ENCODE assay signal across 10 cellular contexts in the genomic region with DNA sequence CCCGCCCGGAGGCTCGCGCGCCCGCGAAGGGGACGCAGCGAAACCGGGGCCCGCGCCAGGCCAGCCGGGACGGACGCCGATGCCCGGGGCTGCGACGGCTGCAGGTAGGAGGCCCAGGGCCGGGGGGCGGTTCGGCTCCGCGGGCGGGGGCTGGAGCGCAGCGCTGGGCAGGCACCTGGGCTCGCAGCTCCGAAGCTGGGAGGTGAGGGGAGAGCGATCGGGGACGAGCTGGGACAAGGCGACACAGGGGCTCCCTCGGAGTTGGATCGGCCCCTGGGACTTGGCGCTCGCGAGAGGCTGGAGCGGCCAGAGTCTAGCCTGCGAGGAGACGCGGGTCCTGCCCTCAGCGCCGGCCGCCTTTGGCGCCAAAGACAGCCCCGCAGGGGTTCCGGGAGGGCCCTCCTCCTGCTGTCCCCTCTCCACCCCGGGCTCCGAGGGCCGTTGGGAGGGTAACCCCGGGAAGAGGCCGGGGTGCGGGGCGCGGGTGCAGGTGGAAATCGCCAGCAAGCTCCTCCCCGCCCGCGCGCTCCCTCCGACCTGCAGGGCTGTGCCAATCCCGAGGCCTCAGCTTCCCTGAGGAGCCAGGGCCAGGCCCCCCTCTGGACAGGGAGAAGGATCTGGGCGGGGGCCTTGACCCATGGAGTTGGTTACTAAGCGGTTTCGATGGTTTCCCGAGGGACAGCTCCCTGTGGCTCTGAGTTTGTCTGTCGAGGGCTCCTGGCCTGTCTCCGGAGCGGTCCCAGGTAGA.
A peak's percentile ranks its signal among the peaks of the same experiment; 100 is the strongest.
DNase-seq lines count a peak whose midpoint lies in the region; ATAC-seq and TF ChIP-seq lines count a peak whose summit lies in the region.
"Had no signal": no experiment of that assay in that cellular context is flagged by ENCODE, and none has a peak within 500 bp of the region (broad histone marks: within the 10 kb centered on the region; RNA-seq: fewer than 3 reads in every experiment).

No MANE protein-coding gene starts in this region.

- TF ChIP-seq EP300 in Ishikawa (IDR thresholded peaks at IDR 0.05; ENCODE audit: borderline replicate concordance): no peak

- H3K9me3 ChIP-seq in effector memory CD4-positive, alpha-beta T cell (ENCODE audit: control insufficient read depth, low read length): no peaks in the 10 kb centered on the region

- H3K4me1 ChIP-seq in effector memory CD4-positive, alpha-beta T cell (ENCODE audit: control insufficient read depth, insufficient read depth, low read length, poor library complexity, severe bottlenecking): peaks cover 35% of the 10 kb centered on the region

- DNase-seq in NCI-H510A (lab: John Stamatoyannopoulos, UW): peak; percentile 38
- DNase-seq in NCI-H510A treated with DMSO at 0.1 percent for 48 hours (lab: John Stamatoyannopoulos, UW): no peak
- no peak for DNase-seq in effector memory CD4-positive, alpha-beta T cell
- no peak for DNase-seq in skeletal muscle cell (ENCODE audit: low read depth)
- no peak for DNase-seq in hippocampal formation (lab: John Stamatoyannopoulos, UW)
- DNase-seq: activated gamma-delta T cell treated with Interleukin-2 at 50 U/mL for 16 hours had no signal

- no peak for ATAC-seq in GM19351 (IDR thresholded peaks at IDR 0.05; ENCODE audit: unreplicated experiment)
- no peak for ATAC-seq in HG03097 (IDR thresholded peaks at IDR 0.05; ENCODE audit: low FRiP score, unreplicated experiment)
- ATAC-seq: naive thymus-derived CD4-positive, alpha-beta T cell had no signal

- H3K4me3 ChIP-seq in effector memory CD4-positive, alpha-beta T cell (ENCODE audit: insufficient read depth, low read depth, low read length, poor library complexity, severe bottlenecking): peak overlapping the region; percentile 34
- peak overlapping the region; percentile 31 for H3K4me3 ChIP-seq in skeletal muscle cell (ENCODE audit: low read depth, low read length)

- no peak for TF ChIP-seq RAD21 in Ishikawa (IDR thresholded peaks at IDR 0.05; ENCODE audit: low read depth)

- H3K36me3 ChIP-seq in effector memory CD4-positive, alpha-beta T cell (ENCODE audit: control insufficient read depth, insufficient read depth, low read length): no peaks in the 10 kb centered on the region

- no peak overlapping the region for H3K27ac ChIP-seq in effector memory CD4-positive, alpha-beta T cell (ENCODE audit: insufficient read depth, low read length, poor library complexity, severe bottlenecking)

- H3K27me3 ChIP-seq in effector memory CD4-positive, alpha-beta T cell (replicated peaks; ENCODE audit: control insufficient read depth, insufficient read depth, low read length, poor library complexity, severe bottlenecking): peaks cover 32% of the 10 kb centered on the region

TF ChIP-seq in Ishikawa, 13 proteins besides CTCF, POLR2A, EP300 and RAD21:
- TF ChIP-seq, protein P1, sequence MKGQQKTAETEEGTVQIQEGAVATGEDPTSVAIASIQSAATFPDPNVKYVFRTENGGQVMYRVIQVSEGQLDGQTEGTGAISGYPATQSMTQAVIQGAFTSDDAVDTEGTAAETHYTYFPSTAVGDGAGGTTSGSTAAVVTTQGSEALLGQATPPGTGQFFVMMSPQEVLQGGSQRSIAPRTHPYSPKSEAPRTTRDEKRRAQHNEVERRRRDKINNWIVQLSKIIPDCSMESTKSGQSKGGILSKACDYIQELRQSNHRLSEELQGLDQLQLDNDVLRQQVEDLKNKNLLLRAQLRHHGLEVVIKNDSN (IDR thresholded peaks at IDR 0.05): no peak
- TF ChIP-seq, protein P2, sequence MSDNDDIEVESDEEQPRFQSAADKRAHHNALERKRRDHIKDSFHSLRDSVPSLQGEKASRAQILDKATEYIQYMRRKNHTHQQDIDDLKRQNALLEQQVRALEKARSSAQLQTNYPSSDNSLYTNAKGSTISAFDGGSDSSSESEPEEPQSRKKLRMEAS (IDR thresholded peaks at IDR 0.05): peak; percentile 24; the same call in 1 of the 2 replicates
- TF ChIP-seq CREB1 (IDR thresholded peaks at IDR 0.05; ENCODE audit: low read depth) (no peak), EGR1 (IDR thresholded peaks at IDR 0.05) (no peak), CEBPB (IDR thresholded peaks at IDR 0.05) (no peak), ZBTB7A (IDR thresholded peaks at IDR 0.05; ENCODE audit: low read depth) (no peak), TAF1 (IDR thresholded peaks at IDR 0.05; ENCODE audit: low read depth) (peak; percentile 32; the same call in 1 of the 2 replicates), NFIC (IDR thresholded peaks at IDR 0.05) (no peak), FOXM1 (IDR thresholded peaks at IDR 0.05; ENCODE audit: borderline replicate concordance, low read depth) (no peak), TCF12 (IDR thresholded peaks at IDR 0.05; ENCODE audit: low read depth) (no peak), TEAD4 (IDR thresholded peaks at IDR 0.05) (no peak)
- TF ChIP-seq, protein P3, sequence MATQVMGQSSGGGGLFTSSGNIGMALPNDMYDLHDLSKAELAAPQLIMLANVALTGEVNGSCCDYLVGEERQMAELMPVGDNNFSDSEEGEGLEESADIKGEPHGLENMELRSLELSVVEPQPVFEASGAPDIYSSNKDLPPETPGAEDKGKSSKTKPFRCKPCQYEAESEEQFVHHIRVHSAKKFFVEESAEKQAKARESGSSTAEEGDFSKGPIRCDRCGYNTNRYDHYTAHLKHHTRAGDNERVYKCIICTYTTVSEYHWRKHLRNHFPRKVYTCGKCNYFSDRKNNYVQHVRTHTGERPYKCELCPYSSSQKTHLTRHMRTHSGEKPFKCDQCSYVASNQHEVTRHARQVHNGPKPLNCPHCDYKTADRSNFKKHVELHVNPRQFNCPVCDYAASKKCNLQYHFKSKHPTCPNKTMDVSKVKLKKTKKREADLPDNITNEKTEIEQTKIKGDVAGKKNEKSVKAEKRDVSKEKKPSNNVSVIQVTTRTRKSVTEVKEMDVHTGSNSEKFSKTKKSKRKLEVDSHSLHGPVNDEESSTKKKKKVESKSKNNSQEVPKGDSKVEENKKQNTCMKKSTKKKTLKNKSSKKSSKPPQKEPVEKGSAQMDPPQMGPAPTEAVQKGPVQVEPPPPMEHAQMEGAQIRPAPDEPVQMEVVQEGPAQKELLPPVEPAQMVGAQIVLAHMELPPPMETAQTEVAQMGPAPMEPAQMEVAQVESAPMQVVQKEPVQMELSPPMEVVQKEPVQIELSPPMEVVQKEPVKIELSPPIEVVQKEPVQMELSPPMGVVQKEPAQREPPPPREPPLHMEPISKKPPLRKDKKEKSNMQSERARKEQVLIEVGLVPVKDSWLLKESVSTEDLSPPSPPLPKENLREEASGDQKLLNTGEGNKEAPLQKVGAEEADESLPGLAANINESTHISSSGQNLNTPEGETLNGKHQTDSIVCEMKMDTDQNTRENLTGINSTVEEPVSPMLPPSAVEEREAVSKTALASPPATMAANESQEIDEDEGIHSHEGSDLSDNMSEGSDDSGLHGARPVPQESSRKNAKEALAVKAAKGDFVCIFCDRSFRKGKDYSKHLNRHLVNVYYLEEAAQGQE (IDR thresholded peaks at IDR 0.05; ENCODE audit: low read depth): no peak
